8 cellular contexts compared by ENCODE assay signal in the genomic region with DNA sequence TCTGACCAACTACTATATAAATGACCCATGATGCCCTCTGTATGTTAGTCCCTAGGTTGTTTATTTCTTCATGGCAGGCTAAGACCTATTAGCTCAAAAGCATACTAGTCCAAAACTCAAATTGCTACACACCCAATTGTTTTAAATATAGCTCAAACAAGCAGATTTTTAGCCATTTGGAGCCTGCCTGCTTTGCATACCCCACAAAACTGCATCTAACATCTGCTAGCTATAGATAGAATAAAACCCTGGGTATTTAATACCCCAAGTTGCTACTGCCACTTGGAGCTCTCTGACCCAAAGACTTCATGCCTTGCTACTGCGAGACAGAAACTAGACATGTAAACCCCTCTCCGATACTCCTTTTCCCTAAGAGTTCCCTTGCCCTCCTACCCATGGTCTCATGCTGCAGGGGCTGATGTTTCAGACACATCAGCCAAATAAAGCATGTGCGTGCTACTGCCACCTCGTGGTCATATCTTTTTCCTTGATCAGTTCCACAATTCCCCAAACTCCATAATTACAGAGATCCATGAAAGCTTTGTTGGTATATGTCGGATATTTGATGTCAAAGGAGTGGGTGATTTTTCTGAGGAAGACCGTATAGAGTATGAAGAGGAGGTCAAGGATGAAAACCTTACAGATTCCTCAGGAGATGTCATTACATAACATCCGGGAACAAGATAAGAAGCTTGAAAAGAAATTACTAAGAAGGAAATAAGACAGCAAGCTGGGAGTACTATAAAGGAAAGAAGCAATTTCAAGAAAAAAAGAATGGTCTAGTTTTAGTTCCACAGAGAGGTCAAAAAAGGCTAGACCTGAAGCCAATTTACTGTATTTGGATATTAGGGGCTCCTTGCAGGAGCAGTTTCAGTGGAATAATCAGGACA.
DNase-seq lines count a peak whose midpoint lies in the region; ATAC-seq lines count a peak whose summit lies in the region.

No MANE protein-coding gene starts in this region.

- H3K4me3 ChIP-seq in MG63 (no peak overlapping the region), adipocyte (ENCODE audit: low read length) (no peak overlapping the region)

- peaks cover 3% of the 10 kb centered on the region for H3K4me1 ChIP-seq in adipocyte (ENCODE audit: control insufficient read depth, insufficient read depth, low read length)

- peak; percentile 61 for ATAC-seq in GM21360 (IDR thresholded peaks at IDR 0.05; ENCODE audit: unreplicated experiment)

- H3K36me3 ChIP-seq in MG63 = no peaks in the 10 kb centered on the region
- H3K36me3 ChIP-seq in adipocyte (ENCODE audit: control insufficient read depth, insufficient read depth, low read length, severe bottlenecking) = no peaks in the 10 kb centered on the region

- H3K9ac ChIP-seq in adipocyte (ENCODE audit: low read length) = no peak overlapping the region

- H3K27me3 ChIP-seq in MG63 (no peaks in the 10 kb centered on the region), adipocyte (replicated peaks; ENCODE audit: control insufficient read depth, insufficient read depth, low read length) (no peaks in the 10 kb centered on the region)

- DNase-seq in NCI-H2107 treated with DMSO at 0.1 percent for 48 hours (lab: John Stamatoyannopoulos, UW; ENCODE audit: unreplicated experiment) (peak; percentile 1), NCI-H2107 (lab: John Stamatoyannopoulos, UW) (no peak), MG63 (peak; percentile 10), adipocyte (ENCODE audit: low read depth) (peak; percentile 75), iPS DF 19.7 (ENCODE audit: low read depth, low spot score) (peak; percentile 56), hepatic stellate cell (ENCODE audit: low spot score) (no peak)
- peak; percentile 25 for DNase-seq in stimulated activated CD4-positive, alpha-beta T cell treated with anti-CD3 and anti-CD28 coated beads, Interleukin-4, amount 100 ng/mL, for 24 hours

- H3K9me3 ChIP-seq in MG63 (no peaks in the 10 kb centered on the region), adipocyte (ENCODE audit: control insufficient read depth, low read length) (no peaks in the 10 kb centered on the region)

Comparison
In these comparisons a context has a peak if more than half of its experiments do, and no peak if none do; other contexts are left out.
1. DNase-seq: peak in NCI-H2107 treated with DMSO at 0.1 percent for 48 hours (single experiment), MG63 (single experiment), adipocyte (single experiment), iPS DF 19.7 (single experiment) and stimulated activated CD4-positive, alpha-beta T cell treated with anti-CD3 and anti-CD28 coated beads, Interleukin-4, amount 100 ng/mL, for 24 hours (single experiment); none in NCI-H2107 (single experiment) and hepatic stellate cell (single experiment).